Comparison of ENCODE assay signal across 20 cellular contexts in genomic region chr10:106504536-106504935, GRCh38.
A peak's percentile ranks its signal among the peaks of the same experiment; 100 is the strongest.
DNase-seq lines count a peak whose midpoint lies in the region; ATAC-seq and TF ChIP-seq lines count a peak whose summit lies in the region.
"Had no signal": no experiment of that assay in that cellular context is flagged by ENCODE, and none has a peak within 500 bp of the region (broad histone marks: within the 10 kb centered on the region; RNA-seq: fewer than 3 reads in every experiment).

No MANE protein-coding gene starts in this region.

- H3K36me3 Mint-ChIP-seq in effector memory CD8-positive, alpha-beta T cell (ENCODE audit: insufficient read depth): no peaks in the 10 kb centered on the region
- H3K36me3 Mint-ChIP-seq: CD4-positive, alpha-beta memory T cell; T-cell had no signal

- H3K27ac ChIP-seq in RWPE2 (ENCODE audit: poor library complexity, severe bottlenecking): peak overlapping the region; percentile 98
- no peak overlapping the region for H3K27ac ChIP-seq in Peyer's patch
- H3K27ac ChIP-seq: BLaER1 treated with 17β-estradiol and CSF1 and Interleukin-3, amounts not matched to agents 10 nM and 100 nM; HL-60; SJCRH30 had no signal

- H3K4me1 ChIP-seq in RWPE2 (ENCODE audit: insufficient read depth, poor library complexity, severe bottlenecking) (peaks cover 60% of the 10 kb centered on the region), Peyer's patch (no peaks in the 10 kb centered on the region), mucosa of descending colon (ENCODE audit: low read depth) (no peaks in the 10 kb centered on the region)
- H3K4me1 ChIP-seq: BLaER1 treated with 17β-estradiol and CSF1 and Interleukin-3, amounts not matched to agents 10 nM and 100 nM; HAP-1; SJCRH30 had no signal

- TF ChIP-seq POLR2A in Peyer's patch (IDR thresholded peaks at IDR 0.05): no peak

- ATAC-seq in RWPE2 (ENCODE audit: low read depth) (no peak), mucosa of descending colon (no peak)
- ATAC-seq in effector memory CD8-positive, alpha-beta T cell (replicated peaks): no peak
- ATAC-seq: GM23338, T-cell had no signal

- H3K9me3 Mint-ChIP-seq in effector memory CD8-positive, alpha-beta T cell: peaks cover 7 to 10% of the 10 kb centered on the region in 2 donors
- H3K9me3 Mint-ChIP-seq: GM23338 had no signal

- no peaks in the 10 kb centered on the region for H3K4me1 Mint-ChIP-seq in effector memory CD8-positive, alpha-beta T cell (ENCODE audit: low read depth in 2 of 2)
- H3K4me1 Mint-ChIP-seq: CD4-positive, alpha-beta memory T cell; T-cell had no signal

- no peak overlapping the region for H3K4me3 Mint-ChIP-seq in effector memory CD8-positive, alpha-beta T cell
- H3K4me3 Mint-ChIP-seq: CD4-positive, alpha-beta memory T cell; GM23338; T-cell had no signal

- no peaks in the 10 kb centered on the region for H3K27me3 Mint-ChIP-seq in effector memory CD8-positive, alpha-beta T cell
- H3K27me3 Mint-ChIP-seq: CD4-positive, alpha-beta memory T cell; T-cell had no signal

- no peak overlapping the region for H3K27ac Mint-ChIP-seq in effector memory CD8-positive, alpha-beta T cell
- H3K27ac Mint-ChIP-seq: CD4-positive, alpha-beta memory T cell; GM23338; T-cell had no signal

- H3K9me3 ChIP-seq in RWPE2 (ENCODE audit: severe bottlenecking) (no peaks in the 10 kb centered on the region), Peyer's patch (no peaks in the 10 kb centered on the region), mucosa of descending colon (no peaks in the 10 kb centered on the region)
- H3K9me3 ChIP-seq: BLaER1 treated with 17β-estradiol and CSF1 and Interleukin-3, amounts not matched to agents 10 nM and 100 nM; HAP-1; SJCRH30 had no signal

- TF ChIP-seq CTCF in AG09319 (IDR thresholded peaks at IDR 0.05; ENCODE audit: low read depth, low read length): no peak
- no peak for TF ChIP-seq CTCF in RWPE2 (IDR thresholded peaks at IDR 0.05; ENCODE audit: poor library complexity, severe bottlenecking)
- TF ChIP-seq CTCF in Peyer's patch (IDR thresholded peaks at IDR 0.05): no peak
- TF ChIP-seq CTCF in mucosa of descending colon (IDR thresholded peaks at IDR 0.05): no peak

- H3K4me3 ChIP-seq in RWPE2 (ENCODE audit: severe bottlenecking) (no peak overlapping the region), Peyer's patch (no peak overlapping the region), mucosa of descending colon (no peak overlapping the region)
- H3K4me3 ChIP-seq: BLaER1 treated with 17β-estradiol and CSF1 and Interleukin-3, amounts not matched to agents 10 nM and 100 nM; GM23338; HAP-1; SJCRH30 had no signal

- no peaks in the 10 kb centered on the region for H3K36me3 ChIP-seq in RWPE2 (ENCODE audit: low read depth)
- H3K36me3 ChIP-seq in Peyer's patch: no peaks in the 10 kb centered on the region
- no peaks in the 10 kb centered on the region for H3K36me3 ChIP-seq in mucosa of descending colon (ENCODE audit: low read depth)
- H3K36me3 ChIP-seq: BLaER1 treated with 17β-estradiol and CSF1 and Interleukin-3, amounts not matched to agents 10 nM and 100 nM; HAP-1; SJCRH30 had no signal

- peak; percentile 61 for DNase-seq in AG09319 (ENCODE audit: extremely low read depth, low read depth)
- DNase-seq in GM04504 (ENCODE audit: low read depth): peak; percentile 40
- DNase-seq in RWPE2 (ENCODE audit: low spot score): no peak
- peak; percentile 8 for DNase-seq in fibroblast of the conjunctiva (ENCODE audit: low read depth)
- DNase-seq in effector memory CD8-positive, alpha-beta T cell: no peak
- DNase-seq in Peyer's patch: no peak
- no peak for DNase-seq in mucosa of descending colon
- DNase-seq: CD4-positive, alpha-beta memory T cell; DMS153; GDM1; KBM-7; NCI-H1092 treated with DMSO at 0.1 percent for 48 hours; NCI-H1436 treated with DMSO at 0.1 percent for 48 hours; NCI-H1930; SJCRH30; T-cell had no signal

- intact Hi-C loops in mucosa of descending colon (cut with DNase I, micrococcal nuclease): no loop called here

- H3K27me3 ChIP-seq in RWPE2 (ENCODE audit: insufficient read depth, poor library complexity, severe bottlenecking) (no peaks in the 10 kb centered on the region), Peyer's patch (no peaks in the 10 kb centered on the region)
- H3K27me3 ChIP-seq: BLaER1 treated with 17β-estradiol and CSF1 and Interleukin-3, amounts not matched to agents 10 nM and 100 nM; SJCRH30 had no signal

Comparison
In these comparisons a context has a peak if more than half of its experiments do, and no peak if none do; other contexts are left out.
1. DNase-seq: peak in AG09319 (single experiment), GM04504 (single experiment) and fibroblast of the conjunctiva (single experiment); none in RWPE2 (single experiment), effector memory CD8-positive, alpha-beta T cell (0 of 3), Peyer's patch (0 of 3) and mucosa of descending colon (0 of 3).